8 cellular contexts compared by ENCODE assay signal in the genomic region with DNA sequence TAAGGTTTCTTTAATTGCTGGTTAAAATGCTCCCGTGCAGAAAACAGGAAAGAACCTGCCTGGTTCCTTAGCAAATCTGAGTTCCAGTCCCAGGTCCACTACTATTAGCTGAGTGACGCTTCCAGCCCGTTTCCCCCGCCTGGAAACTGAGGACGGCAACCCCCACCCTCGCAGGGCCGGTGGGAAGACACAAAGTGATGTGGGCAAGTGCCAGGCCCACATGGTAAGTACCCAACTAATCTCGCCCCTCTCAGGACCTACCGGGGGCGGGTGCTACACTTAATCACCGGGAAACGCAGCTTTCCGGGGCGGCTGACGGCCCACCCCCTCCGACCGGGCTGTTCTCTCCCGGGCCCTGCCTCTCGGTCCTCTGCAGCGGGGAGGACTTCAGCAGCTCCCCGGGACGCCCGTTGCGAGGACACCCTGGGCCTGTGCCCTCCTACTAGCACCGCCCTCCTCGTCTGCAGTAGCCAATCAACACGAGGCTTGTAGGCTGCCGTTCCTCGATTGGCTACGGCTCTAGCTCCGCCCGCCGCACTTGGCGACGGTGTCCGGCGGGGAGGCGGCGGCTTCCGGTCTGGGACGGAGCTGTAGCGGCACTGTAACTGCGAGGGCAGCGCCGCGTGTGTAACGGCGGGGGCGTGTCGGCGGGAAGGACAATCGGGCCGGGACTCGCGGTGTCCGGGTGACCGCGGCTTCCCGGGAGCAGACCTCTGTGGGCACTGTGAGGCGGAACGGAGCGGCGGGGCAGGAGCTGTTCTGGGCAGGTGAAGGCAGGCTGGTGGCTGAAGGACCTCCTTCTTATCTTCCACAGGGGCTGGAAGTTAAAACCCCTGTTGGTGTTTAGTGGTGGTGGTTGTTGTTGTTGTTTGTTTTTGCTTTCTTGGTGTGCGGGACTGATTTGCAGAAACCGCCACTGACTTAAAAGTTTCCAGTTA. TPM values are rescaled to one million over a fixed set of nuclear protein-coding genes. Genes with fewer than 3 reads are reported as not detected.
DNase-seq lines count a peak whose midpoint lies in the region; ATAC-seq and TF ChIP-seq lines count a peak whose summit lies in the region.

A gene with protein sequence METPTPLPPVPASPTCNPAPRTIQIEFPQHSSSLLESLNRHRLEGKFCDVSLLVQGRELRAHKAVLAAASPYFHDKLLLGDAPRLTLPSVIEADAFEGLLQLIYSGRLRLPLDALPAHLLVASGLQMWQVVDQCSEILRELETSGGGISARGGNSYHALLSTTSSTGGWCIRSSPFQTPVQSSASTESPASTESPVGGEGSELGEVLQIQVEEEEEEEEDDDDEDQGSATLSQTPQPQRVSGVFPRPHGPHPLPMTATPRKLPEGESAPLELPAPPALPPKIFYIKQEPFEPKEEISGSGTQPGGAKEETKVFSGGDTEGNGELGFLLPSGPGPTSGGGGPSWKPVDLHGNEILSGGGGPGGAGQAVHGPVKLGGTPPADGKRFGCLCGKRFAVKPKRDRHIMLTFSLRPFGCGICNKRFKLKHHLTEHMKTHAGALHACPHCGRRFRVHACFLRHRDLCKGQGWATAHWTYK (plus strand): TSS at position 568 of the 938 bp plus-strand sequence. CDS start 525 bp downstream, outside the sequence.

- peak; percentile 85 for TF ChIP-seq POLR2A in prostate gland (IDR thresholded peaks at IDR 0.05)

- peak within 1 kb of the TSS; percentile 47 to 84 for H3K4me3 ChIP-seq in prostate gland
- H3K4me3 ChIP-seq in urinary bladder (ENCODE audit: low read depth, low read length), result peak within 1 kb of the TSS; percentile 53

- ATAC-seq in GM18498 (IDR thresholded peaks at IDR 0.05; ENCODE audit: unreplicated experiment) (peak; percentile 99), HG02885 (IDR thresholded peaks at IDR 0.05; ENCODE audit: poor library complexity, unreplicated experiment) (peak; percentile 100), left ventricle myocardium superior (peak; percentile 99)

- peak in 2 of 4 experiments; percentile 13 to 33 for TF ChIP-seq CTCF in prostate gland (IDR thresholded peaks at IDR 0.05)

- H3K4me1 ChIP-seq in prostate gland (replicated peaks), result no peaks in the 10 kb centered on the region
- H3K4me1 ChIP-seq in urinary bladder (ENCODE audit: insufficient read depth), result no peaks in the 10 kb centered on the region

- H3K27me3 ChIP-seq in prostate gland (replicated peaks; ENCODE audit: insufficient read depth), result no peaks in the 10 kb centered on the region

- H3K36me3 ChIP-seq in prostate gland, result no peaks in the 10 kb centered on the region
- no peaks in the 10 kb centered on the region for H3K36me3 ChIP-seq in urinary bladder (ENCODE audit: insufficient read depth)

- no peaks in the 10 kb centered on the region for H3K9me3 ChIP-seq in prostate gland

- H3K27ac ChIP-seq in prostate gland, result peak within 1 kb of the TSS; percentile 60 to 77
- H3K27ac ChIP-seq in urinary bladder (ENCODE audit: low read depth), result no peak within 1 kb of the TSS

- intact Hi-C loops in T-helper 1 cell treated with Interleukin-12 subunit alpha and Interleukin-12 subunit beta and Interleukin-4 antibody, amounts not matched to agents 30 ng/mL and 1 ng/mL, for 36 hours (cut with micrococcal nuclease), result loop anchor here (1.0 to 5.0 kb wide), 16 partner anchors 23 to 254 kb away; a partner anchor contains a TSS
- intact Hi-C loops in left ventricle myocardium superior (cut with micrococcal nuclease) (no loop called here), prostate gland (cut with DNase I) (loop anchor here (2.0 to 10.0 kb wide), 3 partner anchors 27 to 331 kb away; a partner anchor contains a TSS)

- DNase-seq in NCI-H1694 (lab: John Stamatoyannopoulos, UW), result peak; percentile 80
- peak; percentile 74 to 98 (median 94) for DNase-seq in amygdala (lab: John Stamatoyannopoulos, UW)
- peak; percentile 97 for DNase-seq in left ventricle myocardium superior
- DNase-seq in prostate gland (ENCODE audit: low spot score), result peak; percentile 97

- WGBS in prostate gland, result under 1% methylated on average over 63 of the region's 65 CpGs
- WGBS in urinary bladder, result under 1% methylated on average over 65 of the region's 65 CpGs

RNA-seq across cellular contexts. Expression of the gene that starts here (rescaled TPM):
- total RNA-seq in T-helper 1 cell treated with Interleukin-12 subunit alpha and Interleukin-12 subunit beta and Interleukin-4 antibody, amounts not matched to agents 30 ng/mL and 1 ng/mL, for 36 hours, result 11.7 and 12.1 TPM in 2 replicates
- total RNA-seq in left ventricle myocardium superior (5.1 TPM), prostate gland (1 to 10 TPM; 3.5 to 8.9 TPM), urinary bladder (7.8 TPM)
- polyA plus RNA-seq in urinary bladder, result 5.0 TPM
